ENCODE assay signal across 27 cellular contexts in genomic region chr16:58820359-58820758, GRCh38.
"Had no signal": no experiment of that assay in that cellular context is flagged by ENCODE, and none has a peak within 500 bp of the region (broad histone marks: within the 10 kb centered on the region; RNA-seq: fewer than 3 reads in every experiment).

No MANE protein-coding gene starts in this region.

- H3K27ac ChIP-seq: heart left ventricle, left lung, lower lobe of right lung, neural progenitor cell, neutrophil, parathyroid adenoma, right atrium auricular region, right lobe of liver, skin epidermis, stomach, transverse colon, upper lobe of left lung had no signal

- DNase-seq: heart left ventricle; hypothalamus; immature natural killer cell; kidney; left colon; left lung; lower lobe of right lung; naive B cell; natural killer cell; nephron progenitor cell; occipital lobe; right lobe of liver; stimulated activated CD4-positive, alpha-beta T cell treated with anti-CD3 and anti-CD28 coated beads, Interleukin-12 subunit alpha, Interleukin-12 subunit beta, amount 100 ng/mL, for 4 hours; stimulated activated CD4-positive, alpha-beta T cell treated with anti-CD3 and anti-CD28 coated beads, Interleukin-15, amount 100 ng/mL, for 24 hours; stimulated activated CD4-positive, alpha-beta T cell treated with anti-CD3 and anti-CD28 coated beads, Interleukin-2, amount 100 ng/mL, for 24 hours; stimulated activated CD4-positive, alpha-beta T cell treated with anti-CD3 and anti-CD28 coated beads, Interleukin-4, amount 100 ng/mL, for 1 hour; stimulated activated naive B cell treated with anti-CD40 and anti-IgM and Interleukin-4, amounts not matched to agents 10 μg/mL and 1 μg/mL and 100 μg/mL, for 72 hours; stimulated activated naive CD8-positive, alpha-beta T cell treated with anti-CD3 and anti-CD28 coated beads, Interleukin-15, Interleukin-2, amounts not matched to agents 100 U/mL and 50 U/mL, for 24 hours; stomach; transverse colon; upper lobe of left lung had no signal

- H3K27me3 ChIP-seq: heart left ventricle, left lung, neural progenitor cell, neutrophil, right atrium auricular region, right lobe of liver, stomach, transverse colon, upper lobe of left lung had no signal

- H3K4me1 ChIP-seq: heart left ventricle, left lung, lower lobe of right lung, neural progenitor cell, parathyroid adenoma, right atrium auricular region, right lobe of liver, stomach, transverse colon, upper lobe of left lung had no signal

- H3K9me3 ChIP-seq: neutrophil, right atrium auricular region, right lobe of liver, transverse colon, upper lobe of left lung had no signal

- H3K79me2 ChIP-seq: parathyroid adenoma had no signal

- FAIRE-seq: islet of Langerhans, kidney had no signal

- H3K9ac ChIP-seq: neural progenitor cell, parathyroid adenoma had no signal

- H3K4me2 ChIP-seq: neural progenitor cell had no signal

- ATAC-seq: heart left ventricle; left colon; left lung; lower lobe of right lung; natural killer cell; right lobe of liver; stimulated activated naive B cell treated with anti-CD40 and anti-IgM and Interleukin-4, amounts not matched to agents 10 μg/mL and 1 μg/mL and 100 μg/mL, for 72 hours; stimulated activated naive CD8-positive, alpha-beta T cell treated with anti-CD3 and anti-CD28 coated beads, Interleukin-15, Interleukin-2, amounts not matched to agents 100 U/mL and 50 U/mL, for 24 hours had no signal

- H2AFZ ChIP-seq: neural progenitor cell, parathyroid adenoma had no signal

- H3K4me3 ChIP-seq: heart left ventricle, left lung, lower lobe of right lung, neural progenitor cell, right atrium auricular region, right lobe of liver, skin epidermis, stomach, transverse colon, upper lobe of left lung had no signal

- H3K36me3 ChIP-seq: heart left ventricle, left lung, lower lobe of right lung, neutrophil, right atrium auricular region, right lobe of liver, stomach, transverse colon, upper lobe of left lung had no signal
